ENCODE assay signal across 8 cellular contexts in genomic region chr2:32011566-32011960, GRCh38. TPM values are rescaled to one million over a fixed set of nuclear protein-coding genes. Genes with fewer than 3 reads are reported as not detected.
DNase-seq lines count a peak whose midpoint lies in the region; ATAC-seq, FAIRE-seq and TF ChIP-seq lines count a peak whose summit lies in the region.

No MANE protein-coding gene starts in this region.

- TSS peak; percentile 81 for BruUV-seq in PC-9 (replicated peaks; lab: Mats Ljungman, UMichigan)
- BruUV-seq in endothelial cell of umbilical vein (replicated peaks; lab: Mats Ljungman, UMichigan): no TSS peak

- FAIRE-seq in endothelial cell of umbilical vein (lab: Jason Lieb, UNC): no peak

- H4K20me1 ChIP-seq in PC-9 (ENCODE audit: insufficient read depth) (peaks cover 21% of the 10 kb centered on the region), endothelial cell of umbilical vein (replicated peaks; ENCODE audit: control insufficient read depth, extremely low read depth, insufficient read depth, low read length) (peaks cover 4% of the 10 kb centered on the region)

- H3K4me3 ChIP-seq in GM12865 (ENCODE audit: low read depth, low read length) (peak overlapping the region; percentile 88), PC-9 (peak overlapping the region; percentile 80), endothelial cell of umbilical vein (replicated peaks in 1 of 3; ENCODE audit: insufficient read depth in 1 of 3, low read depth in 1 of 3, low read length in 3 of 3) (peak overlapping the region in 2 of 3 experiments; percentile 44 to 81)

- H2AFZ ChIP-seq in PC-9 (peak overlapping the region; percentile 94), endothelial cell of umbilical vein (ENCODE audit: low read depth, low read length) (peak overlapping the region; percentile 93)

- peaks cover 32% of the 10 kb centered on the region for H3K79me2 ChIP-seq in PC-9 (ENCODE audit: low read depth)
- peaks cover 32% of the 10 kb centered on the region for H3K79me2 ChIP-seq in endothelial cell of umbilical vein (ENCODE audit: control insufficient read depth, insufficient read depth, low read length)

- CTCF ChIA-PET in PC-9 (lab: Charles Lee) (no interaction called here), endothelial cell of umbilical vein (lab: Charles Lee) (no interaction called here)

- H3K4me1 ChIP-seq in PC-9 (replicated peaks; ENCODE audit: insufficient read depth) (peaks cover 31% of the 10 kb centered on the region), endothelial cell of umbilical vein (ENCODE audit: control insufficient read depth, extremely low read depth, insufficient read depth, low read length) (peaks cover 20% of the 10 kb centered on the region)

- intact Hi-C loops in PC-9 (cut with micrococcal nuclease; ENCODE audit: unreplicated experiment): loop anchor here (1.0 to 2.0 kb wide), 2 partner anchors 27 to 51 kb away; partner anchors contain the start of gene DPY30
- intact Hi-C loops in endothelial cell of umbilical vein (cut with micrococcal nuclease): loop anchor here (1.0 to 5.0 kb wide), 2 partner anchors 52 to 126 kb away; partner anchors contain the start of gene SPAST

- peak; percentile 13 for DNase-seq in GM12865 (ENCODE audit: low read depth)
- no peak for DNase-seq in PC-9
- no peak for DNase-seq in endothelial cell of umbilical vein (ENCODE audit: low read depth, low spot score)
- peak; percentile 5 for DNase-seq in retina
- no peak for DNase-seq in D341Med (ENCODE audit: low spot score)
- DNase-seq in NCI-H510A (lab: John Stamatoyannopoulos, UW): no peak
- DNase-seq in activated CD4-positive, alpha-beta T cell treated with anti-CD3 and anti-CD28 coated beads, Interleukin-2, amount 50 U/mL, for 4 hours: no peak

- H3F3A ChIP-seq in PC-9 (ENCODE audit: insufficient read depth, low read depth): peaks cover 29% of the 10 kb centered on the region

- H3K9me1 ChIP-seq in endothelial cell of umbilical vein (replicated peaks; ENCODE audit: control insufficient read depth, extremely low read depth, insufficient read depth, low read length): no peaks in the 10 kb centered on the region

- no peak for TF ChIP-seq POLR2A in endothelial cell of umbilical vein (IDR thresholded peaks at IDR 0.05; ENCODE audit: low read depth, low read length)

- TF ChIP-seq CTCF in GM12865 (IDR thresholded peaks at IDR 0.05; ENCODE audit: insufficient read depth, low read depth, low read length, missing control alignments) (no peak), PC-9 (conservative IDR thresholded peaks at IDR 0.05) (no peak), endothelial cell of umbilical vein (IDR thresholded peaks at IDR 0.05; ENCODE audit: extremely low read depth in 1 of 2, insufficient read depth in 1 of 2, low read depth in 1 of 2, low read length in 2 of 2) (no peak)

- POLR2A ChIA-PET in PC-9 (lab: Charles Lee; ENCODE audit: unreplicated experiment) (no interaction called here), endothelial cell of umbilical vein (lab: Charles Lee) (no interaction called here)

- H3K4me2 ChIP-seq in PC-9: peak overlapping the region; percentile 95
- H3K4me2 ChIP-seq in endothelial cell of umbilical vein (ENCODE audit: insufficient read depth, low read length): peak overlapping the region; percentile 88

- ATAC-seq in HG03571 (IDR thresholded peaks at IDR 0.05; ENCODE audit: unreplicated experiment): no peak

- no peaks in the 10 kb centered on the region for H3K27me3 ChIP-seq in PC-9 (ENCODE audit: insufficient read depth, low read depth)
- H3K27me3 ChIP-seq in endothelial cell of umbilical vein (ENCODE audit: control insufficient read depth in 2 of 2, insufficient read depth in 2 of 2, low read length in 2 of 2): no peaks in the 10 kb centered on the region

- H3K9ac ChIP-seq in endothelial cell of umbilical vein (replicated peaks; ENCODE audit: extremely low read depth, insufficient read depth, low read length): peak overlapping the region; percentile 86

- peak overlapping the region; percentile 74 for H3K27ac ChIP-seq in PC-9
- H3K27ac ChIP-seq in endothelial cell of umbilical vein (ENCODE audit: insufficient read depth, low read depth, low read length): peak overlapping the region; percentile 80

- H3K36me3 ChIP-seq in PC-9 (ENCODE audit: low read depth): peaks cover 11% of the 10 kb centered on the region; the same call in 1 of the 2 replicates
- H3K36me3 ChIP-seq in endothelial cell of umbilical vein (ENCODE audit: control insufficient read depth in 2 of 2, extremely low read depth in 1 of 2, insufficient read depth in 2 of 2, low read length in 2 of 2): no peaks in the 10 kb centered on the region

- H3K9me2 ChIP-seq in PC-9 (ENCODE audit: insufficient read depth): no peaks in the 10 kb centered on the region

- dilution Hi-C loops in endothelial cell of umbilical vein (cut with MboI; ENCODE audit: extremely low pct_ligation_motif_present, low sequenced_read_pairs): no loop called here

- H3K9me3 ChIP-seq in PC-9 (ENCODE audit: insufficient read depth, low read depth): no peaks in the 10 kb centered on the region
- H3K9me3 ChIP-seq in endothelial cell of umbilical vein (replicated peaks; ENCODE audit: control insufficient read depth, insufficient read depth, low read length): no peaks in the 10 kb centered on the region

TF ChIP-seq in endothelial cell of umbilical vein, 7 proteins besides CTCF, POLR2A, EP300 and RAD21:
- TF ChIP-seq MYC (IDR thresholded peaks at IDR 0.05; ENCODE audit: low read depth, low read length) (no peak), JUN (IDR thresholded peaks at IDR 0.05; ENCODE audit: borderline replicate concordance, insufficient read depth, insufficient read length, low read depth) (no peak), FOS (IDR thresholded peaks at IDR 0.05; ENCODE audit: borderline replicate concordance, insufficient read depth, low read length) (no peak), POLR2AphosphoS5 (IDR thresholded peaks at IDR 0.05; ENCODE audit: insufficient read depth, low read depth, low read length) (no peak), EZH2 (IDR thresholded peaks at IDR 0.05; ENCODE audit: borderline replicate concordance, low read depth, low read length, severe bottlenecking) (no peak), GATA2 (IDR thresholded peaks at IDR 0.05; ENCODE audit: insufficient read depth, insufficient read length, low read depth, low read length) (no peak), MAX (IDR thresholded peaks at IDR 0.05; ENCODE audit: insufficient read depth, insufficient read length) (no peak)

RNA-seq across cellular contexts. Expression of gene MEMO1, which starts 0.8 kb away (rescaled TPM):
- total RNA-seq in PC-9 (2021) (29.5 and 40.2 TPM in 2 replicates), endothelial cell of umbilical vein (53.9 and 56.2 TPM in 2 replicates)
- 31.6 and 38.6 TPM in 2 replicates for polyA plus RNA-seq in endothelial cell of umbilical vein
- polyA plus RNA-seq in endothelial cell of umbilical vein (2011; cell fraction: cytosol; rRNA removed): 43.2 and 46.5 TPM in 2 replicates
- 47.8 and 53.1 TPM in 2 replicates for polyA plus RNA-seq in endothelial cell of umbilical vein (2011; cell fraction: nucleus; rRNA removed)
- polyA plus RNA-seq in endothelial cell of umbilical vein (2012): 58.3 and 68.0 TPM in 2 replicates
- polyA minus RNA-seq in endothelial cell of umbilical vein: 44.2 and 49.1 TPM in 2 replicates
- 22.9 TPM for polyA minus RNA-seq in endothelial cell of umbilical vein (2011; cell fraction: cytosol; rRNA and poly(A)+ RNA removed)
- polyA minus RNA-seq in endothelial cell of umbilical vein (2011; cell fraction: nucleus; rRNA and poly(A)+ RNA removed): 34.8 and 35.8 TPM in 2 replicates

RNA-seq across cellular contexts. Expression of gene DPY30, which starts 28.0 kb away (rescaled TPM):
- total RNA-seq in PC-9 (2021) (89.6 and 109 TPM in 2 replicates), endothelial cell of umbilical vein (77.5 and 83.4 TPM in 2 replicates)
- 61.3 and 78.4 TPM in 2 replicates for polyA plus RNA-seq in endothelial cell of umbilical vein
- polyA plus RNA-seq in endothelial cell of umbilical vein (2011; cell fraction: cytosol; rRNA removed): 110 and 133 TPM in 2 replicates
- polyA plus RNA-seq in endothelial cell of umbilical vein (2011; cell fraction: nucleus; rRNA removed): 36.2 and 47.2 TPM in 2 replicates
- polyA plus RNA-seq in endothelial cell of umbilical vein (2012): 110 and 137 TPM in 2 replicates
- 14.4 and 18.6 TPM in 2 replicates for polyA minus RNA-seq in endothelial cell of umbilical vein
- polyA minus RNA-seq in endothelial cell of umbilical vein (2011; cell fraction: cytosol; rRNA and poly(A)+ RNA removed): 39.5 TPM
- 7.2 and 7.9 TPM in 2 replicates for polyA minus RNA-seq in endothelial cell of umbilical vein (2011; cell fraction: nucleus; rRNA and poly(A)+ RNA removed)

RNA-seq across cellular contexts. Expression of gene SPAST, which starts 51.8 kb away (rescaled TPM):
- 17.2 and 19.2 TPM in 2 replicates for total RNA-seq in PC-9 (2021)
- total RNA-seq in endothelial cell of umbilical vein: 23.0 and 24.9 TPM in 2 replicates
- 3.6 and 4.7 TPM in 2 replicates for polyA plus RNA-seq in endothelial cell of umbilical vein
- 6.8 and 7.1 TPM in 2 replicates for polyA plus RNA-seq in endothelial cell of umbilical vein (2011; cell fraction: cytosol; rRNA removed)
- 6.4 and 7.4 TPM in 2 replicates for polyA plus RNA-seq in endothelial cell of umbilical vein (2011; cell fraction: nucleus; rRNA removed)
- polyA plus RNA-seq in endothelial cell of umbilical vein (2012): 15.0 and 15.3 TPM in 2 replicates
- polyA minus RNA-seq in endothelial cell of umbilical vein: 13.5 and 13.9 TPM in 2 replicates
- 12.6 TPM for polyA minus RNA-seq in endothelial cell of umbilical vein (2011; cell fraction: cytosol; rRNA and poly(A)+ RNA removed)
- 14.5 and 16.6 TPM in 2 replicates for polyA minus RNA-seq in endothelial cell of umbilical vein (2011; cell fraction: nucleus; rRNA and poly(A)+ RNA removed)

Comparison
In these comparisons a context has a peak if more than half of its experiments do, and no peak if none do; other contexts are left out.
1. DNase-seq: peak in GM12865 (single experiment) and retina (single experiment); none in PC-9 (0 of 2), endothelial cell of umbilical vein (single experiment), D341Med (single experiment), NCI-H510A (single experiment) and activated CD4-positive, alpha-beta T cell treated with anti-CD3 and anti-CD28 coated beads, Interleukin-2, amount 50 U/mL, for 4 hours (0 of 2).
2. Peak in every context shown above with its lines, with median percentiles within 50 percentile points of each other: H3K4me3 ChIP-seq.